Comparison of ENCODE assay signal across 8 cellular contexts in genomic region chr19:7393934-7394508, GRCh38. TPM values are rescaled to one million over a fixed set of nuclear protein-coding genes. Genes with fewer than 3 reads are reported as not detected.
A peak's percentile ranks its signal among the peaks of the same experiment; 100 is the strongest.
DNase-seq lines count a peak whose midpoint lies in the region; ATAC-seq, FAIRE-seq and TF ChIP-seq lines count a peak whose summit lies in the region.

No MANE protein-coding gene starts in this region.

- H3K36me3 Mint-ChIP-seq in naive thymus-derived CD4-positive, alpha-beta T cell: peaks cover 0 to 20% (median 10%) of the 10 kb centered on the region in 5 donors

- CTCF ChIA-PET in naive thymus-derived CD4-positive, alpha-beta T cell (lab: Charles Lee): interaction anchor here (0.6 kb wide), 1 partner anchor 822 kb away, joined by 3 read pairs; no protein-coding TSS in a partner anchor

- H3K9me3 ChIP-seq in naive thymus-derived CD4-positive, alpha-beta T cell (ENCODE audit: control insufficient read depth in 2 of 3, low read length in 3 of 3): no peaks in the 10 kb centered on the region

- POLR2A ChIA-PET in naive thymus-derived CD4-positive, alpha-beta T cell (lab: Charles Lee): interaction anchor here (0.6 to 1.8 kb wide), 4 partner anchors 14 to 913 kb away, joined by 3 to 7 read pairs (median 4); partner anchors contain the start of genes ARHGEF18 and DENND1C

- peaks cover 19% of the 10 kb centered on the region for H3K79me2 ChIP-seq in ACC112 (ENCODE audit: control insufficient read depth, insufficient read depth, low read length, unreplicated experiment)

- peak overlapping the region; percentile 26 to 87 (median 71) for H3K27ac Mint-ChIP-seq in naive thymus-derived CD4-positive, alpha-beta T cell

- intact Hi-C loops in naive thymus-derived CD4-positive, alpha-beta T cell (cut with micrococcal nuclease): loop anchor here in 1 of 2 donors (2.0 kb wide), 1 partner anchor 141 kb away; the partner anchor contains the start of gene PNPLA6

- H3K9me3 Mint-ChIP-seq in naive thymus-derived CD4-positive, alpha-beta T cell: peaks cover 0 to 3% (median 0%) of the 10 kb centered on the region in 11 donors

- peaks cover 13 to 60% (median 46%) of the 10 kb centered on the region in 7 donors for H3K4me1 Mint-ChIP-seq in naive thymus-derived CD4-positive, alpha-beta T cell

- no peaks in the 10 kb centered on the region for H3K36me3 ChIP-seq in ACC112 (ENCODE audit: insufficient read depth, low read length)
- H3K36me3 ChIP-seq in naive thymus-derived CD4-positive, alpha-beta T cell (ENCODE audit: control insufficient read depth in 2 of 3, insufficient read depth in 3 of 3, low read length in 3 of 3): peaks cover 0 to 34% (median 16%) of the 10 kb centered on the region in 3 experiments

- DNase-seq in Jurkat, Clone E6-1 (ENCODE audit: low read depth, low spot score): no peak
- DNase-seq in choroid plexus epithelial cell (ENCODE audit: low read depth): no peak
- DNase-seq in naive thymus-derived CD4-positive, alpha-beta T cell: no peak
- no peak for DNase-seq in frontal cortex (ENCODE audit: low spot score in 2 of 2)
- DNase-seq in 8988T: no peak
- no peak for DNase-seq in activated gamma-delta T cell treated with Interleukin-2 at 50 U/mL for 16 hours
- no peak for DNase-seq in NCI-H524 treated with DMSO at 0.1 percent for 48 hours (lab: John Stamatoyannopoulos, UW)

- H3K4me3 Mint-ChIP-seq in naive thymus-derived CD4-positive, alpha-beta T cell: peak overlapping the region; percentile 67 to 91 (median 84)

- TF ChIP-seq CTCF in choroid plexus epithelial cell (conservative IDR thresholded peaks at IDR 0.05; ENCODE audit: low read depth, low read length): no peak

- no peak for FAIRE-seq in frontal cortex (lab: Jason Lieb, UNC)

- no peak overlapping the region for H3K27ac ChIP-seq in ACC112 (ENCODE audit: low read depth, low read length)
- H3K27ac ChIP-seq in naive thymus-derived CD4-positive, alpha-beta T cell (ENCODE audit: low read depth, low read length): peak overlapping the region; percentile 69

- peak overlapping the region; percentile 78 for H2AFZ ChIP-seq in ACC112 (ENCODE audit: low read length, unreplicated experiment)

- peaks cover 11% of the 10 kb centered on the region for H3K4me1 ChIP-seq in ACC112 (ENCODE audit: control insufficient read depth, insufficient read depth, low read length, unreplicated experiment)
- H3K4me1 ChIP-seq in naive thymus-derived CD4-positive, alpha-beta T cell (ENCODE audit: control insufficient read depth in 2 of 2, insufficient read depth in 2 of 2, low read length in 2 of 2): peaks cover 5 to 32% of the 10 kb centered on the region in 2 donors

- ATAC-seq in naive thymus-derived CD4-positive, alpha-beta T cell: no peak

- H3K27me3 ChIP-seq in ACC112 (ENCODE audit: insufficient read depth, low read length): no peaks in the 10 kb centered on the region
- no peaks in the 10 kb centered on the region for H3K27me3 ChIP-seq in naive thymus-derived CD4-positive, alpha-beta T cell (ENCODE audit: control insufficient read depth in 2 of 2, insufficient read depth in 2 of 2, low read length in 2 of 2)

- no peaks in the 10 kb centered on the region for H3K27me3 Mint-ChIP-seq in naive thymus-derived CD4-positive, alpha-beta T cell

- H3K4me3 ChIP-seq in ACC112 (ENCODE audit: low read depth, low read length): peak overlapping the region; percentile 99
- peak overlapping the region; percentile 82 for H3K4me3 ChIP-seq in Jurkat, Clone E6-1 (ENCODE audit: low read length)
- peak overlapping the region; percentile 88 for H3K4me3 ChIP-seq in choroid plexus epithelial cell (ENCODE audit: low read depth, low read length)
- H3K4me3 ChIP-seq in naive thymus-derived CD4-positive, alpha-beta T cell (ENCODE audit: low read length): peak overlapping the region; percentile 46

RNA-seq across cellular contexts. Expression of gene ARHGEF18, which starts 45.3 kb away (rescaled TPM):
- 21.6 TPM for polyA plus RNA-seq in Jurkat, Clone E6-1 (2012; ENCODE audit: insufficient read depth, insufficient read length)
- 100 to 1,000 TPM in 4 of 5 experiments, 10 to 100 TPM in 1; 53.0 to 132 (median 130) TPM for total RNA-seq in naive thymus-derived CD4-positive, alpha-beta T cell
- polyA plus RNA-seq in naive thymus-derived CD4-positive, alpha-beta T cell: 10 to 100 TPM in 1 of 2 donors, 1 to 10 TPM in 1; 3.9 to 14.4 TPM
- total RNA-seq in frontal cortex: 26.1 TPM

Comparison
In these comparisons a context has a peak if more than half of its experiments do, and no peak if none do; other contexts are left out.
1. H3K4me3 ChIP-seq: peak in every context shown above with its lines; median percentile 99 in ACC112; 88 in choroid plexus epithelial cell; 82 in Jurkat, Clone E6-1; 46 in naive thymus-derived CD4-positive, alpha-beta T cell.